In the genomic region with DNA sequence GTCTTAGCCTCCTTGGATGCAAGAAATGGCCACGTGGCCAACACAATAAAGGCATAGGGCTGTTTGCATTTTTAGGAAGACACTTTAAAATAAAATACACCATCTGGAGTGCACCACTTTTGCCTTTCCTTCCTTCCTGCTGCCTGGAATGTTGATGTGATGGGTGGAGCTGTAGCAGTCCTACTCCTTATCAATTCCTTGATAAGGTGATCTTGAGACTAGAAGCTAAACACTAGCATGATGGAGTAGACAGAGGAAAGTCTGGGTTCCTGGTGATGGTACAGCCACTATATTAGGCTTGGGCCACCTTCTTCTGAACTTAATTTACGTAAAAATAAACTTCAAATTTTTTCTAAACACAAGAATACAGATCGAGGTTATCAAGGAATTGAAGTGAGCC, we compare ENCODE assay signal across 1 cellular context.
TF ChIP-seq lines count a peak whose summit lies in the region.

No MANE protein-coding gene starts in this region.

TF ChIP-seq in GM23338, 12 proteins besides CTCF, POLR2A, EP300 and RAD21:
- TF ChIP-seq NANOG (IDR thresholded peaks at IDR 0.05; ENCODE audit: borderline replicate concordance) = no peak
- TF ChIP-seq CREB1 (CRISPR knock-in tag; IDR thresholded peaks at IDR 0.05; ENCODE audit: low read depth) = no peak
- TF ChIP-seq EZH2phosphoT487 (IDR thresholded peaks at IDR 0.05; ENCODE audit: unreplicated experiment) = no peak
- TF ChIP-seq ZNF331 (CRISPR knock-in tag; IDR thresholded peaks at IDR 0.05; ENCODE audit: low read depth) = no peak
- no peak for TF ChIP-seq POLR2AphosphoS5 (IDR thresholded peaks at IDR 0.05; ENCODE audit: low read depth)
- no peak for TF ChIP-seq EZH2 (IDR thresholded peaks at IDR 0.05; ENCODE audit: low read depth, unreplicated experiment)
- TF ChIP-seq, protein P1, sequence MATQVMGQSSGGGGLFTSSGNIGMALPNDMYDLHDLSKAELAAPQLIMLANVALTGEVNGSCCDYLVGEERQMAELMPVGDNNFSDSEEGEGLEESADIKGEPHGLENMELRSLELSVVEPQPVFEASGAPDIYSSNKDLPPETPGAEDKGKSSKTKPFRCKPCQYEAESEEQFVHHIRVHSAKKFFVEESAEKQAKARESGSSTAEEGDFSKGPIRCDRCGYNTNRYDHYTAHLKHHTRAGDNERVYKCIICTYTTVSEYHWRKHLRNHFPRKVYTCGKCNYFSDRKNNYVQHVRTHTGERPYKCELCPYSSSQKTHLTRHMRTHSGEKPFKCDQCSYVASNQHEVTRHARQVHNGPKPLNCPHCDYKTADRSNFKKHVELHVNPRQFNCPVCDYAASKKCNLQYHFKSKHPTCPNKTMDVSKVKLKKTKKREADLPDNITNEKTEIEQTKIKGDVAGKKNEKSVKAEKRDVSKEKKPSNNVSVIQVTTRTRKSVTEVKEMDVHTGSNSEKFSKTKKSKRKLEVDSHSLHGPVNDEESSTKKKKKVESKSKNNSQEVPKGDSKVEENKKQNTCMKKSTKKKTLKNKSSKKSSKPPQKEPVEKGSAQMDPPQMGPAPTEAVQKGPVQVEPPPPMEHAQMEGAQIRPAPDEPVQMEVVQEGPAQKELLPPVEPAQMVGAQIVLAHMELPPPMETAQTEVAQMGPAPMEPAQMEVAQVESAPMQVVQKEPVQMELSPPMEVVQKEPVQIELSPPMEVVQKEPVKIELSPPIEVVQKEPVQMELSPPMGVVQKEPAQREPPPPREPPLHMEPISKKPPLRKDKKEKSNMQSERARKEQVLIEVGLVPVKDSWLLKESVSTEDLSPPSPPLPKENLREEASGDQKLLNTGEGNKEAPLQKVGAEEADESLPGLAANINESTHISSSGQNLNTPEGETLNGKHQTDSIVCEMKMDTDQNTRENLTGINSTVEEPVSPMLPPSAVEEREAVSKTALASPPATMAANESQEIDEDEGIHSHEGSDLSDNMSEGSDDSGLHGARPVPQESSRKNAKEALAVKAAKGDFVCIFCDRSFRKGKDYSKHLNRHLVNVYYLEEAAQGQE (IDR thresholded peaks at IDR 0.05; ENCODE audit: unreplicated experiment) = no peak
- no peak for TF ChIP-seq ZNF114 (CRISPR knock-in tag; IDR thresholded peaks at IDR 0.05)
- no peak for TF ChIP-seq STAT1 (IDR thresholded peaks at IDR 0.05; ENCODE audit: unreplicated experiment)
- TF ChIP-seq, protein P2, sequence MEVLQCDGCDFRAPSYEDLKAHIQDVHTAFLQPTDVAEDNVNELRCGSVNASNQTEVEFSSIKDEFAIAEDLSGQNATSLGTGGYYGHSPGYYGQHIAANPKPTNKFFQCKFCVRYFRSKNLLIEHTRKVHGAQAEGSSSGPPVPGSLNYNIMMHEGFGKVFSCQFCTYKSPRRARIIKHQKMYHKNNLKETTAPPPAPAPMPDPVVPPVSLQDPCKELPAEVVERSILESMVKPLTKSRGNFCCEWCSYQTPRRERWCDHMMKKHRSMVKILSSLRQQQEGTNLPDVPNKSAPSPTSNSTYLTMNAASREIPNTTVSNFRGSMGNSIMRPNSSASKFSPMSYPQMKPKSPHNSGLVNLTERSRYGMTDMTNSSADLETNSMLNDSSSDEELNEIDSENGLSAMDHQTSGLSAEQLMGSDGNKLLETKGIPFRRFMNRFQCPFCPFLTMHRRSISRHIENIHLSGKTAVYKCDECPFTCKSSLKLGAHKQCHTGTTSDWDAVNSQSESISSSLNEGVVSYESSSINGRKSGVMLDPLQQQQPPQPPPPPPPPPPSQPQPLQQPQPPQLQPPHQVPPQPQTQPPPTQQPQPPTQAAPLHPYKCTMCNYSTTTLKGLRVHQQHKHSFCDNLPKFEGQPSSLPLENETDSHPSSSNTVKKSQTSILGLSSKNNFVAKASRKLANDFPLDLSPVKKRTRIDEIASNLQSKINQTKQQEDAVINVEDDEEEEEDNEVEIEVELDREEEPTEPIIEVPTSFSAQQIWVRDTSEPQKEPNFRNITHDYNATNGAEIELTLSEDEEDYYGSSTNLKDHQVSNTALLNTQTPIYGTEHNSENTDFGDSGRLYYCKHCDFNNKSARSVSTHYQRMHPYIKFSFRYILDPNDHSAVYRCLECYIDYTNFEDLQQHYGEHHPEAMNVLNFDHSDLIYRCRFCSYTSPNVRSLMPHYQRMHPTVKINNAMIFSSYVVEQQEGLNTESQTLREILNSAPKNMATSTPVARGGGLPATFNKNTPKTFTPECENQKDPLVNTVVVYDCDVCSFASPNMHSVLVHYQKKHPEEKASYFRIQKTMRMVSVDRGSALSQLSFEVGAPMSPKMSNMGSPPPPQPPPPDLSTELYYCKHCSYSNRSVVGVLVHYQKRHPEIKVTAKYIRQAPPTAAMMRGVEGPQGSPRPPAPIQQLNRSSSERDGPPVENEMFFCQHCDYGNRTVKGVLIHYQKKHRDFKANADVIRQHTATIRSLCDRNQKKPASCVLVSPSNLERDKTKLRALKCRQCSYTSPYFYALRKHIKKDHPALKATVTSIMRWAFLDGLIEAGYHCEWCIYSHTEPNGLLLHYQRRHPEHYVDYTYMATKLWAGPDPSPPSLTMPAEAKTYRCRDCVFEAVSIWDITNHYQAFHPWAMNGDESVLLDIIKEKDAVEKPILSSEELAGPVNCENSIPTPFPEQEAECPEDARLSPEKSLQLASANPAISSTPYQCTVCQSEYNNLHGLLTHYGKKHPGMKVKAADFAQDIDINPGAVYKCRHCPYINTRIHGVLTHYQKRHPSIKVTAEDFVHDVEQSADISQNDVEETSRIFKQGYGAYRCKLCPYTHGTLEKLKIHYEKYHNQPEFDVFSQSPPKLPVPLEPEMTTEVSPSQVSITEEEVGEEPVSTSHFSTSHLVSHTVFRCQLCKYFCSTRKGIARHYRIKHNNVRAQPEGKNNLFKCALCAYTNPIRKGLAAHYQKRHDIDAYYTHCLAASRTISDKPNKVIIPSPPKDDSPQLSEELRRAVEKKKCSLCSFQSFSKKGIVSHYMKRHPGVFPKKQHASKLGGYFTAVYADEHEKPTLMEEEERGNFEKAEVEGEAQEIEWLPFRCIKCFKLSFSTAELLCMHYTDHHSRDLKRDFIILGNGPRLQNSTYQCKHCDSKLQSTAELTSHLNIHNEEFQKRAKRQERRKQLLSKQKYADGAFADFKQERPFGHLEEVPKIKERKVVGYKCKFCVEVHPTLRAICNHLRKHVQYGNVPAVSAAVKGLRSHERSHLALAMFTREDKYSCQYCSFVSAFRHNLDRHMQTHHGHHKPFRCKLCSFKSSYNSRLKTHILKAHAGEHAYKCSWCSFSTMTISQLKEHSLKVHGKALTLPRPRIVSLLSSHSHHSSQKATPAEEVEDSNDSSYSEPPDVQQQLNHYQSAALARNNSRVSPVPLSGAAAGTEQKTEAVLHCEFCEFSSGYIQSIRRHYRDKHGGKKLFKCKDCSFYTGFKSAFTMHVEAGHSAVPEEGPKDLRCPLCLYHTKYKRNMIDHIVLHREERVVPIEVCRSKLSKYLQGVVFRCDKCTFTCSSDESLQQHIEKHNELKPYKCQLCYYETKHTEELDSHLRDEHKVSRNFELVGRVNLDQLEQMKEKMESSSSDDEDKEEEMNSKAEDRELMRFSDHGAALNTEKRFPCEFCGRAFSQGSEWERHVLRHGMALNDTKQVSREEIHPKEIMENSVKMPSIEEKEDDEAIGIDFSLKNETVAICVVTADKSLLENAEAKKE (CRISPR knock-in tag; IDR thresholded peaks at IDR 0.05) = no peak
- TF ChIP-seq, protein P3, sequence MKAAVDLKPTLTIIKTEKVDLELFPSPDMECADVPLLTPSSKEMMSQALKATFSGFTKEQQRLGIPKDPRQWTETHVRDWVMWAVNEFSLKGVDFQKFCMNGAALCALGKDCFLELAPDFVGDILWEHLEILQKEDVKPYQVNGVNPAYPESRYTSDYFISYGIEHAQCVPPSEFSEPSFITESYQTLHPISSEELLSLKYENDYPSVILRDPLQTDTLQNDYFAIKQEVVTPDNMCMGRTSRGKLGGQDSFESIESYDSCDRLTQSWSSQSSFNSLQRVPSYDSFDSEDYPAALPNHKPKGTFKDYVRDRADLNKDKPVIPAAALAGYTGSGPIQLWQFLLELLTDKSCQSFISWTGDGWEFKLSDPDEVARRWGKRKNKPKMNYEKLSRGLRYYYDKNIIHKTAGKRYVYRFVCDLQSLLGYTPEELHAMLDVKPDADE (IDR thresholded peaks at IDR 0.05) = no peak
- no peak for TF ChIP-seq JUNB (IDR thresholded peaks at IDR 0.05; ENCODE audit: unreplicated experiment)
